Comparison of ENCODE assay signal across 16 cellular contexts in genomic region chrX:12881914-12882313, GRCh38. TPM values are rescaled to one million over a fixed set of nuclear protein-coding genes. Genes with fewer than 3 reads are reported as not detected.
DNase-seq lines count a peak whose midpoint lies in the region; ATAC-seq, FAIRE-seq and TF ChIP-seq lines count a peak whose summit lies in the region.
"Had no signal": no experiment of that assay in that cellular context is flagged by ENCODE, and none has a peak within 500 bp of the region (broad histone marks: within the 10 kb centered on the region; RNA-seq: fewer than 3 reads in every experiment).

No MANE protein-coding gene starts in this region.

- no peak for DNase-seq in GM12891 (ENCODE audit: insufficient read length, low spot score)
- DNase-seq in MV-4-11 (lab: John Stamatoyannopoulos, UW), result peak; percentile 69
- DNase-seq in memory B cell (ENCODE audit: low spot score in 2 of 2), result no peak
- no peak for DNase-seq in Kasumi-1 (lab: John Stamatoyannopoulos, UW)
- no peak for DNase-seq in AG08395 (ENCODE audit: low spot score)
- no peak for DNase-seq in NCI-H2227 treated with DMSO at 0.1 percent for 48 hours (lab: John Stamatoyannopoulos, UW)
- DNase-seq: NCI-H1694 treated with DMSO at 0.1 percent for 48 hours, NCI-H2107, NCI-H226, NCI-H524 had no signal

- H3K27me3 Mint-ChIP-seq in memory B cell, result no peaks in the 10 kb centered on the region

- no peak overlapping the region for H3K4me3 Mint-ChIP-seq in memory B cell
- H3K4me3 Mint-ChIP-seq: T-helper 2 cell treated with Interferon-gamma antibody and Interleukin-4, amounts not matched to agents 5 μg/mL and 100 μg/mL, for 36 hours had no signal

- peak overlapping the region; percentile 42 for H3K27ac Mint-ChIP-seq in memory B cell
- H3K27ac Mint-ChIP-seq: T-helper 2 cell treated with Interferon-gamma antibody and Interleukin-4, amounts not matched to agents 5 μg/mL and 100 μg/mL, for 36 hours had no signal

- peak; percentile 93 for FAIRE-seq in GM12891 (lab: Jason Lieb, UNC)
- FAIRE-seq: D721Med, H54 had no signal

- ATAC-seq in GM19463 (IDR thresholded peaks at IDR 0.05; ENCODE audit: unreplicated experiment), result peak; percentile 60
- ATAC-seq in memory B cell (ENCODE audit: low read depth), result no peak
- ATAC-seq: Panc1, Right ventricle myocardium inferior had no signal

- H3K4me1 Mint-ChIP-seq in memory B cell, result peaks cover 8% of the 10 kb centered on the region

- TF ChIP-seq POLR2A in GM12891 (IDR thresholded peaks at IDR 0.05; ENCODE audit: low read depth, low read length), result no peak

- H3K36me3 Mint-ChIP-seq in memory B cell, result peaks cover 26% of the 10 kb centered on the region

- H3K9me3 Mint-ChIP-seq in memory B cell, result no peaks in the 10 kb centered on the region
- H3K9me3 Mint-ChIP-seq: T-helper 2 cell treated with Interferon-gamma antibody and Interleukin-4, amounts not matched to agents 5 μg/mL and 100 μg/mL, for 36 hours had no signal

TF ChIP-seq in GM12891, 5 proteins besides CTCF, POLR2A, EP300 and RAD21:
- TF ChIP-seq POU2F2 (IDR thresholded peaks at IDR 0.05; ENCODE audit: low read depth, low read length) (no peak), PAX5 (IDR thresholded peaks at IDR 0.05; ENCODE audit: insufficient read depth, low read length, severe bottlenecking) (no peak), POLR2AphosphoS5 (IDR thresholded peaks at IDR 0.05; ENCODE audit: low read depth, low read length) (no peak), TAF1 (IDR thresholded peaks at IDR 0.05; ENCODE audit: low read depth, low read length) (no peak), SPI1 (IDR thresholded peaks at IDR 0.05; ENCODE audit: low read depth, low read length) (0 out of 2 replicates have a peak, but pooled peaks have one; percentile 22)

RNA-seq across cellular contexts. Expression of gene TLR7, which starts 15.0 kb away (rescaled TPM):
- 11.8 TPM for polyA plus RNA-seq in GM12891 (2012; ENCODE audit: low read depth, missing spikeins)

RNA-seq across cellular contexts. Expression of gene TLR8, which starts 24.5 kb away (rescaled TPM):
- polyA plus RNA-seq in GM12891 (2012; ENCODE audit: low read depth, missing spikeins), result not detected
